In the genomic region with DNA sequence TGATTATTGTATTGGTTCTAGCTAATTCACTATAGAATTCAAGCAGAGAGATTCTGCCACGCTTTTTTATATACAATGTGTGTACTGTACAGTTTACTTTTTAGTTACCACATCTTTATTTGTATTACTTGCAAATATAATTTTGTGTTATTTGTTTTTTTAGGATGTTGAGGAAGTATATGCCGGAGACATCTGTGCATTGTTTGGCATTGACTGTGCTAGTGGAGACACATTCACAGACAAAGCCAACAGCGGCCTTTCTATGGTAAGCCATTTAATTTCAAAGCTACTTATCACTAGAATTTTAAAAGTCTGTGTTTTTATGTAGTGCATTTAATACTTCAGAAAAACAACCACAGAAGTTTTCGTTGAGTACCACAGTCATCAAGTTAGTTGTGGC, we compare ENCODE assay signal across 18 cellular contexts.
"Had no signal": no experiment of that assay in that cellular context is flagged by ENCODE, and none has a peak within 500 bp of the region (broad histone marks: within the 10 kb centered on the region; RNA-seq: fewer than 3 reads in every experiment).

No MANE protein-coding gene starts in this region.

- H3K4me1 ChIP-seq: colonic mucosa, right lobe of liver had no signal

- H3K9me3 ChIP-seq: colonic mucosa, esophagus squamous epithelium, pancreas, right lobe of liver, tibial nerve had no signal

- H3K27ac ChIP-seq: colonic mucosa, epithelial cell of prostate, pancreas, tibial nerve had no signal

- H3K4me3 ChIP-seq: colonic mucosa, dorsolateral prefrontal cortex, esophagus squamous epithelium, pancreas, right lobe of liver, tibial nerve had no signal

- H3K36me3 ChIP-seq: colonic mucosa had no signal

- ATAC-seq: stimulated activated effector memory CD8-positive, alpha-beta T cell treated with anti-CD3 and anti-CD28 coated beads, Interleukin-12 subunit alpha, Interleukin-12 subunit beta, amount 100 ng/mL, for 72 hours; stimulated activated naive CD8-positive, alpha-beta T cell treated with anti-CD3 and anti-CD28 coated beads, Interleukin-15, Interleukin-2, amounts not matched to agents 100 U/mL and 50 U/mL, for 24 hours had no signal

- DNase-seq: caudate nucleus; colonic mucosa; dorsolateral prefrontal cortex; effector CD8-positive, alpha-beta T cell; esophagus squamous epithelium; foreskin fibroblast; hippocampal formation; naive B cell; occipital lobe; pancreas; retina; right lobe of liver; stimulated activated CD4-positive, alpha-beta T cell treated with anti-CD3 and anti-CD28 coated beads, Interleukin-4, amount 100 ng/mL, for 1 hour; stimulated activated CD8-positive, alpha-beta memory T cell treated with anti-CD3 and anti-CD28 coated beads, Interleukin-4, amount 100 ng/mL, for 48 hours; stimulated activated naive CD8-positive, alpha-beta T cell treated with anti-CD3 and anti-CD28 coated beads, Interleukin-15, Interleukin-2, amounts not matched to agents 100 U/mL and 50 U/mL, for 24 hours had no signal

- H3K27me3 ChIP-seq: colonic mucosa, dorsolateral prefrontal cortex, esophagus squamous epithelium, pancreas, right lobe of liver, tibial nerve had no signal
